ENCODE assay signal across 9 cellular contexts in the genomic region with DNA sequence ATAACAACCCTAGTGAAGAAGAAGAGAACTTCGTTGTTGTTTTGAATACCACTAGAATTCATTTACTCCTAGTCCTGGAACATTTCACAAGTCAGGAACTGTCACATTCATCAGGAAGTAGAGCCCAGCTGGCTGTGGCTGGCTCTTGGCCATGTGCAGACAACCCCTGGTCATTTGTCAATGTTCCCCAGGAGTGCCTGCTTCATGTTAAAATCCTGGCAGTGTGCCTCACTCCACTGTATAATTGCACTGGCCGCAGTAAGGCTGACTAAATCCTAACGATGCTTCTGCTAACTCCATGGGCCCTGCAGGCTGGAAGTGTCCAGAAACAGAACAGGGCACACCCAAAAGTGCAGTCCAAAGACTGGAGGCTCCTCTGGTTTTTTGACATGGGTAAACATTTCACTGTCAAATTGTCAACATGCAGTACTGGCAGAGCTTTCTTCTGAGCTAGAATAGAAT. TPM values are rescaled to one million over a fixed set of nuclear protein-coding genes. Genes with fewer than 3 reads are reported as not detected.
DNase-seq lines count a peak whose midpoint lies in the region; ATAC-seq and TF ChIP-seq lines count a peak whose summit lies in the region.
"Had no signal": no experiment of that assay in that cellular context is flagged by ENCODE, and none has a peak within 500 bp of the region (broad histone marks: within the 10 kb centered on the region; RNA-seq: fewer than 3 reads in every experiment).

No MANE protein-coding gene starts in this region.

- POLR2A ChIA-PET in activated CD8-positive, alpha-beta T cell treated with anti-CD3 and anti-CD28 coated beads for 36 hours (lab: Charles Lee): no interaction called here

- no peaks in the 10 kb centered on the region for H3K4me1 Mint-ChIP-seq in activated CD8-positive, alpha-beta T cell treated with anti-CD3 and anti-CD28 coated beads for 36 hours (ENCODE audit: low read depth)
- no peaks in the 10 kb centered on the region for H3K4me1 Mint-ChIP-seq in stimulated activated memory B cell treated with anti-CD40 and anti-IgM and Interleukin-4, amounts not matched to agents 10 μg/mL and 1 μg/mL and 100 μg/mL, for 72 hours

- no peaks in the 10 kb centered on the region for H3K36me3 ChIP-seq in suprapubic skin

- ATAC-seq in GM21390 (IDR thresholded peaks at IDR 0.05; ENCODE audit: unreplicated experiment): no peak
- no peak for ATAC-seq in activated CD8-positive, alpha-beta T cell treated with anti-CD3 and anti-CD28 coated beads for 36 hours
- no peak for ATAC-seq in stimulated activated memory B cell treated with anti-CD40 and anti-IgM and Interleukin-4, amounts not matched to agents 10 μg/mL and 1 μg/mL and 100 μg/mL, for 72 hours

- intact Hi-C loops in activated CD8-positive, alpha-beta T cell treated with anti-CD3 and anti-CD28 coated beads for 36 hours (cut with micrococcal nuclease): no loop called here

- H3K27me3 Mint-ChIP-seq in activated CD8-positive, alpha-beta T cell treated with anti-CD3 and anti-CD28 coated beads for 36 hours: peaks cover 2% of the 10 kb centered on the region
- peaks cover 15% of the 10 kb centered on the region for H3K27me3 Mint-ChIP-seq in stimulated activated memory B cell treated with anti-CD40 and anti-IgM and Interleukin-4, amounts not matched to agents 10 μg/mL and 1 μg/mL and 100 μg/mL, for 72 hours

- no peaks in the 10 kb centered on the region for H3K27me3 ChIP-seq in suprapubic skin

- no peaks in the 10 kb centered on the region for H3K36me3 Mint-ChIP-seq in activated CD8-positive, alpha-beta T cell treated with anti-CD3 and anti-CD28 coated beads for 36 hours (ENCODE audit: low read depth)
- H3K36me3 Mint-ChIP-seq in stimulated activated memory B cell treated with anti-CD40 and anti-IgM and Interleukin-4, amounts not matched to agents 10 μg/mL and 1 μg/mL and 100 μg/mL, for 72 hours: no peaks in the 10 kb centered on the region

- no peak overlapping the region for H3K4me3 ChIP-seq in suprapubic skin

- H3K27ac Mint-ChIP-seq in activated CD8-positive, alpha-beta T cell treated with anti-CD3 and anti-CD28 coated beads for 36 hours: no peak overlapping the region
- H3K27ac Mint-ChIP-seq in stimulated activated memory B cell treated with anti-CD40 and anti-IgM and Interleukin-4, amounts not matched to agents 10 μg/mL and 1 μg/mL and 100 μg/mL, for 72 hours: no peak overlapping the region

- TF ChIP-seq CTCF in suprapubic skin (IDR thresholded peaks at IDR 0.05): no peak
- TF ChIP-seq CTCF in activated CD8-positive, alpha-beta T cell treated with anti-CD3 and anti-CD28 coated beads for 36 hours (IDR thresholded peaks at IDR 0.05): no peak

- H3K9me3 ChIP-seq in suprapubic skin: no peaks in the 10 kb centered on the region

- WGBS in suprapubic skin: 7% methylated on average over 3 of the region's 3 CpGs

- DNase-seq in HT1080 (ENCODE audit: low read depth): peak; percentile 57
- DNase-seq in UCSD-AML1 (lab: John Stamatoyannopoulos, UW; ENCODE audit: unreplicated experiment): peak; percentile 37
- DNase-seq in hepatic stellate cell (ENCODE audit: low spot score): peak; percentile 26
- DNase-seq in suprapubic skin (ENCODE audit: low spot score in 2 of 2): peak; percentile 91
- DNase-seq in activated CD8-positive, alpha-beta T cell treated with anti-CD3 and anti-CD28 coated beads for 36 hours: no peak
- DNase-seq in activated gamma-delta T cell (lab: John Stamatoyannopoulos, UW): no peak

- no peak for TF ChIP-seq EP300 in suprapubic skin (IDR thresholded peaks at IDR 0.05)

- peak overlapping the region; percentile 64 for H3K27ac ChIP-seq in suprapubic skin

- CTCF ChIA-PET in activated CD8-positive, alpha-beta T cell treated with anti-CD3 and anti-CD28 coated beads for 36 hours (lab: Charles Lee): no interaction called here

- H3K4me1 ChIP-seq in suprapubic skin: peaks cover 22% of the 10 kb centered on the region

- no peaks in the 10 kb centered on the region for H3K9me3 Mint-ChIP-seq in activated CD8-positive, alpha-beta T cell treated with anti-CD3 and anti-CD28 coated beads for 36 hours
- no peaks in the 10 kb centered on the region for H3K9me3 Mint-ChIP-seq in stimulated activated memory B cell treated with anti-CD40 and anti-IgM and Interleukin-4, amounts not matched to agents 10 μg/mL and 1 μg/mL and 100 μg/mL, for 72 hours

- H3K4me3 Mint-ChIP-seq in activated CD8-positive, alpha-beta T cell treated with anti-CD3 and anti-CD28 coated beads for 36 hours: no peak overlapping the region
- H3K4me3 Mint-ChIP-seq in stimulated activated memory B cell treated with anti-CD40 and anti-IgM and Interleukin-4, amounts not matched to agents 10 μg/mL and 1 μg/mL and 100 μg/mL, for 72 hours: no peak overlapping the region

- TF ChIP-seq POLR2A in suprapubic skin (IDR thresholded peaks at IDR 0.05): no peak

RNA-seq across cellular contexts. Expression of gene ADGRF1, which starts 41.5 kb away (rescaled TPM):
- not detected in 2 replicates for total RNA-seq in HT1080 (2014; rRNA removed; shearing (Covaris generic))
- 0.06 TPM in 1 of 2 replicates, not detected in the other for polyA plus RNA-seq in HT1080 (2015; cell fraction: cytosol; rRNA removed)
- 0.09 and 0.12 TPM in 2 replicates for polyA plus RNA-seq in HT1080 (2015; cell fraction: nucleus; rRNA removed)
- under 1 TPM in 2 of 4 donors, not detected in 2; 0.31 to 0.42 TPM for total RNA-seq in suprapubic skin
- not detected for total RNA-seq in activated CD8-positive, alpha-beta T cell treated with anti-CD3 and anti-CD28 coated beads for 36 hours
- total RNA-seq: activated CD8-positive, alpha-beta memory T cell treated with anti-CD3 and anti-CD28 coated beads for 36 hours had no signal

Comparison
In these comparisons a context has a peak if more than half of its experiments do, and no peak if none do; other contexts are left out.
1. DNase-seq: peak in HT1080 (single experiment), UCSD-AML1 (single experiment), hepatic stellate cell (single experiment) and suprapubic skin (2 of 2); none in activated CD8-positive, alpha-beta T cell treated with anti-CD3 and anti-CD28 coated beads for 36 hours (single experiment) and activated gamma-delta T cell (single experiment).